In the genomic region with DNA sequence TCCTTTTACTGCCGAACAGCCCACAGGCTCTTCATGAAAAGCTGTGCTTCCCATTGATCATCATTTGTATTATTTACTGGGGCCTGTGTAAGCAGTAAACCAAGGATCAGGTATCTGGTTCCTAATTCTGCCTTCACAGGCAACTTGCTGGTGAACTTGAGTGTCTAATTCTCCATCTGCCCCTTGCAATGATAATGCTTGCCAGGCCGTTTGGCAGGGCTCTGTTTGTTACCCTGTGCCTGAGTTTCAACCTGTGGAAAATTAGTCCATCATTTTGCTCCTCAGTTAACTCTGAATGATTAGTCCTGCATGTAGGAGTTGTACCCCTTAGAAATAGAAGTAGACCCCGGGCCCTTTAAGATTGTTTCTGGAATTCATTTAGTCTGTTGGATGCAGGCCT, we compare ENCODE assay signal across 33 cellular contexts.
"Had no signal": no experiment of that assay in that cellular context is flagged by ENCODE, and none has a peak within 500 bp of the region (broad histone marks: within the 10 kb centered on the region; RNA-seq: fewer than 3 reads in every experiment).

No MANE protein-coding gene starts in this region.

- H3K4me1 Mint-ChIP-seq: activated B cell treated with CpG ODN at 0.5 μM for 24 hours; activated T-helper 17 cell treated with anti-CD3 and anti-CD28 coated beads, Interleukin-2, amount 50 U/mL, for 72 hours; endodermal cell; T-helper 17 cell had no signal

- H3K36me3 Mint-ChIP-seq: activated naive CD8-positive, alpha-beta T cell had no signal

- H3K4me3 Mint-ChIP-seq: activated B cell treated with CpG ODN at 0.5 μM for 24 hours; activated CD8-positive, alpha-beta T cell treated with anti-CD3 and anti-CD28 coated beads for 36 hours; activated naive CD8-positive, alpha-beta T cell; activated T-cell treated with anti-CD3 and anti-CD28 coated beads, Interleukin-2, amount 50 U/mL, for 4 hours; activated T-helper 17 cell treated with anti-CD3 and anti-CD28 coated beads, Interleukin-2, amount 50 U/mL, for 72 hours; dendritic cell treated with granulocyte-macrophage colony-stimulating factor and Interleukin-4, amounts not matched to agents 40 ng/mL and 50 ng/mL, for 4 days; endodermal cell; T-helper 17 cell; T-helper 2 cell treated with Interferon-gamma antibody and Interleukin-4, amounts not matched to agents 5 μg/mL and 100 μg/mL, for 36 hours had no signal

- FAIRE-seq: astrocyte, frontal cortex had no signal

- H3K36me3 ChIP-seq: brain microvascular endothelial cell, heart left ventricle, WERI-Rb-1 had no signal

- ATAC-seq: activated CD4-positive, CD25-positive, alpha-beta regulatory T cell treated with anti-CD3 and anti-CD28 coated beads, Interleukin-2, amount 50 U/mL, for 24 hours; activated CD8-positive, alpha-beta T cell treated with anti-CD3 and anti-CD28 coated beads for 36 hours; activated T-cell treated with anti-CD3 and anti-CD28 coated beads, Interleukin-2, amount 50 U/mL, for 4 hours; activated T-helper 17 cell treated with anti-CD3 and anti-CD28 coated beads, Interleukin-2, amount 50 U/mL, for 72 hours; esophagus mucosa; heart left ventricle; T-helper 17 cell had no signal

- H3K27me3 Mint-ChIP-seq: activated B cell treated with CpG ODN at 0.5 μM for 24 hours; activated CD8-positive, alpha-beta T cell treated with anti-CD3 and anti-CD28 coated beads for 36 hours; activated naive CD8-positive, alpha-beta T cell; T-helper 17 cell had no signal

- DNase-seq: activated B cell treated with CpG ODN at 0.5 μM for 24 hours; activated CD4-positive, alpha-beta T cell treated with anti-CD3 and anti-CD28 coated beads for 48 hours; activated CD4-positive, alpha-beta T cell treated with anti-CD3 and anti-CD28 coated beads, Interleukin-2, amount 50 U/mL, for 1 hour; activated CD4-positive, alpha-beta T cell treated with anti-CD3 and anti-CD28 coated beads, Interleukin-2, amount 50 U/mL, for 48 hours; activated CD8-positive, alpha-beta memory T cell treated with anti-CD3 and anti-CD28 coated beads for 24 hours; activated CD8-positive, alpha-beta T cell treated with anti-CD3 and anti-CD28 coated beads for 36 hours; activated effector memory CD4-positive, alpha-beta T cell treated with Interleukin-2 at 50 U/mL for 16 hours; activated gamma-delta T cell treated with Interleukin-2 at 50 U/mL for 16 hours; activated naive CD4-positive, alpha-beta T cell treated with anti-CD3 and anti-CD28 coated beads, Interleukin-2, amount 50 U/mL, for 16 hours; activated naive CD4-positive, alpha-beta T cell treated with Interleukin-2 at 50 U/mL for 16 hours; activated T-cell treated with anti-CD3 and anti-CD28 coated beads, Interleukin-2, amount 50 U/mL, for 4 hours; amniotic stem cell; anterior cingulate cortex; brain microvascular endothelial cell; effector memory CD4-positive, alpha-beta T cell; endodermal cell; foreskin fibroblast; glutamatergic neuron; heart left ventricle; T-helper 1 cell; T-helper 17 cell; T1000; WERI-Rb-1 had no signal

- H3K27ac Mint-ChIP-seq: activated B cell treated with CpG ODN at 0.5 μM for 24 hours; activated CD8-positive, alpha-beta T cell treated with anti-CD3 and anti-CD28 coated beads for 36 hours; activated naive CD8-positive, alpha-beta T cell; activated T-helper 17 cell treated with anti-CD3 and anti-CD28 coated beads, Interleukin-2, amount 50 U/mL, for 72 hours; dendritic cell treated with granulocyte-macrophage colony-stimulating factor and Interleukin-4, amounts not matched to agents 40 ng/mL and 50 ng/mL, for 4 days; endodermal cell; T-helper 17 cell; T-helper 2 cell treated with Interferon-gamma antibody and Interleukin-4, amounts not matched to agents 5 μg/mL and 100 μg/mL, for 36 hours had no signal

- H3K27me3 ChIP-seq: brain microvascular endothelial cell, heart left ventricle had no signal

- H3K4me3 ChIP-seq: coronary artery, dorsolateral prefrontal cortex, heart left ventricle had no signal
